29 cellular contexts compared by ENCODE assay signal in the genomic region with DNA sequence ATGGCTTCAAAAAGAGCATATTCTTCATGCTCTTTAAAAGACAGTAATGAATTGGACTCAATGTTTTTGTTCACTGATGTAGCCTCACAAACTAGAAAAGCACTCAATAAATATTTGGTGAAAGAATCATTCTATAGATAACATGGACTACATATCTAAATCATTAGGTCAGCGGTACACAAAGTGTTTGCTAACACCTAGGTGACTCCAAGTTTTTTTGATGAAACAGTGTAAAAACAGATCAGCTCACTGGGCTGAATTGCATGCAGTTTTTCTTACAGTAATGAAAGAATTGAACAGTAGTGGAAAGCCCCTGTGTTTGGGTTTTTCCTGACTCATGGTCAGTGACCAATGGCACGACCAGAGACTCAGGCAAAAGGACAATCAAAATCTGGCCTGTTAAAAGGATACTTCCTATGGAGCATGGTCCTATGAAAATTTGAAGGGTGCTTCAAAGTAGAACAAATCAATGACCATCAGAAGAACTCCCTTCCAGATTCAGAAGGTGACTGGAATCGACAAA.
DNase-seq lines count a peak whose midpoint lies in the region; ATAC-seq, FAIRE-seq and TF ChIP-seq lines count a peak whose summit lies in the region.
"Had no signal": no experiment of that assay in that cellular context is flagged by ENCODE, and none has a peak within 500 bp of the region (broad histone marks: within the 10 kb centered on the region; RNA-seq: fewer than 3 reads in every experiment).

No MANE protein-coding gene starts in this region.

- peak; percentile 51 for DNase-seq in DMS53 (lab: John Stamatoyannopoulos, UW)
- DNase-seq in DMS53 treated with DMSO at 0.1 percent for 48 hours (lab: John Stamatoyannopoulos, UW; ENCODE audit: unreplicated experiment) = no peak
- DNase-seq in bronchial epithelial cell (ENCODE audit: low read depth) = peak; percentile 15
- no peak for DNase-seq in activated naive CD4-positive, alpha-beta T cell treated with anti-CD3 and anti-CD28 coated beads, Interleukin-2, amount 50 U/mL, for 72 hours (ENCODE audit: low spot score in 2 of 2)
- DNase-seq in activated naive CD4-positive, alpha-beta T cell (lab: John Stamatoyannopoulos, UW) = no peak
- no peak for DNase-seq in activated naive CD8-positive, alpha-beta T cell treated with anti-CD3 and anti-CD28 coated beads, Interleukin-2, amount 50 U/mL, for 24 hours
- DNase-seq: CD8-positive, alpha-beta T cell; DMS 273 treated with DMSO at 0.1 percent for 48 hours; DND-41; HFFc6; Kasumi-1; MV-4-11; NCI-H1105; NCI-H1436 treated with DMSO at 0.1 percent for 48 hours; NCI-H1930; NCI-H2107; NCI-H446; NCI-H524 treated with DMSO at 0.1 percent for 48 hours; NCI-H774; PC-9; T-cell had no signal

- no peak overlapping the region for H3K27ac Mint-ChIP-seq in activated naive CD4-positive, alpha-beta T cell treated with anti-CD3 and anti-CD28 coated beads, Interleukin-2, amount 50 U/mL, for 72 hours
- H3K27ac Mint-ChIP-seq in activated naive CD8-positive, alpha-beta T cell treated with anti-CD3 and anti-CD28 coated beads, Interleukin-2, amount 50 U/mL, for 24 hours = no peak overlapping the region
- H3K27ac Mint-ChIP-seq: B cell; CD8-positive, alpha-beta T cell; GM23338; HFFc6; T-cell had no signal

- no peak overlapping the region for H3K4me3 Mint-ChIP-seq in activated naive CD8-positive, alpha-beta T cell treated with anti-CD3 and anti-CD28 coated beads, Interleukin-2, amount 50 U/mL, for 24 hours
- H3K4me3 Mint-ChIP-seq: B cell; CD8-positive, alpha-beta T cell; GM23338; HFFc6; T-cell had no signal

- H3K27me3 Mint-ChIP-seq in activated naive CD8-positive, alpha-beta T cell treated with anti-CD3 and anti-CD28 coated beads, Interleukin-2, amount 50 U/mL, for 24 hours = no peaks in the 10 kb centered on the region
- H3K27me3 Mint-ChIP-seq: B cell, T-cell had no signal

- ATAC-seq in HG03565 (IDR thresholded peaks at IDR 0.05; ENCODE audit: unreplicated experiment) (peak; percentile 35), SK-N-SH treated with all-trans-retinoic acid at 6 μM for 48 hours (no peak)
- ATAC-seq in activated naive CD4-positive, alpha-beta T cell treated with anti-CD3 and anti-CD28 coated beads, Interleukin-2, amount 50 U/mL, for 72 hours = no peak
- no peak for ATAC-seq in activated naive CD8-positive, alpha-beta T cell treated with anti-CD3 and anti-CD28 coated beads, Interleukin-2, amount 50 U/mL, for 24 hours
- ATAC-seq: CD8-positive, alpha-beta T cell; GM23338; K562; Right ventricle myocardium inferior; T-cell had no signal

- H3K36me3 ChIP-seq in bronchial epithelial cell (ENCODE audit: control insufficient read depth, insufficient read depth, low read length) = no peaks in the 10 kb centered on the region
- H3K36me3 ChIP-seq: HAP-1, SJSA1 had no signal

- no peaks in the 10 kb centered on the region for H3K36me3 Mint-ChIP-seq in activated naive CD4-positive, alpha-beta T cell treated with anti-CD3 and anti-CD28 coated beads, Interleukin-2, amount 50 U/mL, for 72 hours
- no peaks in the 10 kb centered on the region for H3K36me3 Mint-ChIP-seq in activated naive CD8-positive, alpha-beta T cell treated with anti-CD3 and anti-CD28 coated beads, Interleukin-2, amount 50 U/mL, for 24 hours (ENCODE audit: low read depth)
- H3K36me3 Mint-ChIP-seq: CD8-positive, alpha-beta T cell; T-cell had no signal

- FAIRE-seq in bronchial epithelial cell (lab: Jason Lieb, UNC) = no peak
- FAIRE-seq: K562 had no signal

- H3K27me3 ChIP-seq in bronchial epithelial cell (ENCODE audit: control insufficient read depth, insufficient read depth, low read length) = no peaks in the 10 kb centered on the region
- H3K27me3 ChIP-seq: SJSA1 had no signal

- no peaks in the 10 kb centered on the region for H3K4me1 Mint-ChIP-seq in activated naive CD8-positive, alpha-beta T cell treated with anti-CD3 and anti-CD28 coated beads, Interleukin-2, amount 50 U/mL, for 24 hours
- H3K4me1 Mint-ChIP-seq: B cell, GM23338, T-cell had no signal

- no peak overlapping the region for H3K4me3 ChIP-seq in bronchial epithelial cell (ENCODE audit: low read depth, low read length)
- H3K4me3 ChIP-seq: GM23338, HAP-1, K562, PC-9, SJSA1 had no signal

- H3K9me3 Mint-ChIP-seq in activated naive CD4-positive, alpha-beta T cell treated with anti-CD3 and anti-CD28 coated beads, Interleukin-2, amount 50 U/mL, for 72 hours = peaks cover 4 to 9% of the 10 kb centered on the region in 2 donors
- no peaks in the 10 kb centered on the region for H3K9me3 Mint-ChIP-seq in activated naive CD8-positive, alpha-beta T cell treated with anti-CD3 and anti-CD28 coated beads, Interleukin-2, amount 50 U/mL, for 24 hours
- H3K9me3 Mint-ChIP-seq: GM23338 had no signal

- no peak for TF ChIP-seq CTCF in bronchial epithelial cell (IDR thresholded peaks at IDR 0.05; ENCODE audit: insufficient read depth, low read length, severe bottlenecking)

TF ChIP-seq in SK-N-SH treated with all-trans-retinoic acid at 6 μM for 48 hours, 23 proteins besides CTCF, POLR2A, EP300 and RAD21:
- TF ChIP-seq ZNF70 (CRISPR knock-in tag; IDR thresholded peaks at IDR 0.05) (no peak), ZNF8 (CRISPR knock-in tag; IDR thresholded peaks at IDR 0.05) (no peak), ISL1 (CRISPR knock-in tag; IDR thresholded peaks at IDR 0.05) (no peak), PPARA (CRISPR knock-in tag; IDR thresholded peaks at IDR 0.05; ENCODE audit: borderline replicate concordance) (no peak), ZFP30 (CRISPR knock-in tag; IDR thresholded peaks at IDR 0.05) (no peak), ZFP3 (CRISPR knock-in tag; IDR thresholded peaks at IDR 0.05) (no peak)
- TF ChIP-seq, protein P1, sequence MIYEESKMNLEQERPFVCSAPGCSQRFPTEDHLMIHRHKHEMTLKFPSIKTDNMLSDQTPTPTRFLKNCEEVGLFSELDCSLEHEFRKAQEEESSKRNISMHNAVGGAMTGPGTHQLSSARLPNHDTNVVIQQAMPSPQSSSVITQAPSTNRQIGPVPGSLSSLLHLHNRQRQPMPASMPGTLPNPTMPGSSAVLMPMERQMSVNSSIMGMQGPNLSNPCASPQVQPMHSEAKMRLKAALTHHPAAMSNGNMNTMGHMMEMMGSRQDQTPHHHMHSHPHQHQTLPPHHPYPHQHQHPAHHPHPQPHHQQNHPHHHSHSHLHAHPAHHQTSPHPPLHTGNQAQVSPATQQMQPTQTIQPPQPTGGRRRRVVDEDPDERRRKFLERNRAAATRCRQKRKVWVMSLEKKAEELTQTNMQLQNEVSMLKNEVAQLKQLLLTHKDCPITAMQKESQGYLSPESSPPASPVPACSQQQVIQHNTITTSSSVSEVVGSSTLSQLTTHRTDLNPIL (CRISPR knock-in tag; IDR thresholded peaks at IDR 0.05; ENCODE audit: low read depth) = no peak
- TF ChIP-seq, protein P2, sequence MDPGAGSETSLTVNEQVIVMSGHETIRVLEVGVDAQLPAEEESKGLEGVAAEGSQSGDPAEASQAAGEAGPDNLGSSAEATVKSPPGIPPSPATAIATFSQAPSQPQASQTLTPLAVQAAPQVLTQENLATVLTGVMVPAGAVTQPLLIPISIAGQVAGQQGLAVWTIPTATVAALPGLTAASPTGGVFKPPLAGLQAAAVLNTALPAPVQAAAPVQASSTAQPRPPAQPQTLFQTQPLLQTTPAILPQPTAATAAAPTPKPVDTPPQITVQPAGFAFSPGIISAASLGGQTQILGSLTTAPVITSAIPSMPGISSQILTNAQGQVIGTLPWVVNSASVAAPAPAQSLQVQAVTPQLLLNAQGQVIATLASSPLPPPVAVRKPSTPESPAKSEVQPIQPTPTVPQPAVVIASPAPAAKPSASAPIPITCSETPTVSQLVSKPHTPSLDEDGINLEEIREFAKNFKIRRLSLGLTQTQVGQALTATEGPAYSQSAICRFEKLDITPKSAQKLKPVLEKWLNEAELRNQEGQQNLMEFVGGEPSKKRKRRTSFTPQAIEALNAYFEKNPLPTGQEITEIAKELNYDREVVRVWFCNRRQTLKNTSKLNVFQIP (CRISPR knock-in tag; IDR thresholded peaks at IDR 0.05; ENCODE audit: borderline replicate concordance, low read depth) = no peak
- TF ChIP-seq, protein P3, sequence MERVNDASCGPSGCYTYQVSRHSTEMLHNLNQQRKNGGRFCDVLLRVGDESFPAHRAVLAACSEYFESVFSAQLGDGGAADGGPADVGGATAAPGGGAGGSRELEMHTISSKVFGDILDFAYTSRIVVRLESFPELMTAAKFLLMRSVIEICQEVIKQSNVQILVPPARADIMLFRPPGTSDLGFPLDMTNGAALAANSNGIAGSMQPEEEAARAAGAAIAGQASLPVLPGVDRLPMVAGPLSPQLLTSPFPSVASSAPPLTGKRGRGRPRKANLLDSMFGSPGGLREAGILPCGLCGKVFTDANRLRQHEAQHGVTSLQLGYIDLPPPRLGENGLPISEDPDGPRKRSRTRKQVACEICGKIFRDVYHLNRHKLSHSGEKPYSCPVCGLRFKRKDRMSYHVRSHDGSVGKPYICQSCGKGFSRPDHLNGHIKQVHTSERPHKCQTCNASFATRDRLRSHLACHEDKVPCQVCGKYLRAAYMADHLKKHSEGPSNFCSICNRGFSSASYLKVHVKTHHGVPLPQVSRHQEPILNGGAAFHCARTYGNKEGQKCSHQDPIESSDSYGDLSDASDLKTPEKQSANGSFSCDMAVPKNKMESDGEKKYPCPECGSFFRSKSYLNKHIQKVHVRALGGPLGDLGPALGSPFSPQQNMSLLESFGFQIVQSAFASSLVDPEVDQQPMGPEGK (CRISPR knock-in tag; IDR thresholded peaks at IDR 0.05; ENCODE audit: borderline replicate concordance) = no peak

Comparison
In these comparisons a context has a peak if more than half of its experiments do, and no peak if none do; other contexts are left out.
1. DNase-seq: peak in DMS53 (single experiment) and bronchial epithelial cell (single experiment); none in DMS53 treated with DMSO at 0.1 percent for 48 hours (single experiment), activated naive CD4-positive, alpha-beta T cell treated with anti-CD3 and anti-CD28 coated beads, Interleukin-2, amount 50 U/mL, for 72 hours (0 of 2), activated naive CD4-positive, alpha-beta T cell (0 of 4) and activated naive CD8-positive, alpha-beta T cell treated with anti-CD3 and anti-CD28 coated beads, Interleukin-2, amount 50 U/mL, for 24 hours (single experiment).